In genomic region chr13:40598599-40598998, GRCh38 we compare ENCODE assay signal across 14 cellular contexts.
DNase-seq lines count a peak whose midpoint lies in the region; ATAC-seq and TF ChIP-seq lines count a peak whose summit lies in the region.
"Had no signal": no experiment of that assay in that cellular context is flagged by ENCODE, and none has a peak within 500 bp of the region (broad histone marks: within the 10 kb centered on the region; RNA-seq: fewer than 3 reads in every experiment).

No MANE protein-coding gene starts in this region.

- H3K27ac Mint-ChIP-seq in activated T-helper 2 cell treated with anti-CD3 and anti-CD28 coated beads, Interferon-gamma antibody, Interleukin-2, Interleukin-4, amounts not matched to agents 10 μg/mL and 5 μg/mL and 100 μg/mL, durations not matched to agents 14 hours and 24 hours and 36 hours = peak overlapping the region; percentile 73
- peak overlapping the region; percentile 84 to 95 (median 92) for H3K27ac Mint-ChIP-seq in naive B cell
- H3K27ac Mint-ChIP-seq: dendritic cell treated with granulocyte-macrophage colony-stimulating factor and Interleukin-4, amounts not matched to agents 40 ng/mL and 50 ng/mL, for 4 days; HFFc6 had no signal

- no peaks in the 10 kb centered on the region for H3K9me3 ChIP-seq in DOHH2 (ENCODE audit: control insufficient read depth, insufficient read depth, low read length)

- DNase-seq in A172 (ENCODE audit: low spot score) (peak; percentile 11), naive B cell (no peak), cortex of kidney (lab: John Stamatoyannopoulos, UW) (no peak), Ammon's horn (ENCODE audit: low spot score) (no peak), epidermal melanocyte (ENCODE audit: insufficient read length, low spot score) (no peak), UCSD-AML1 (lab: John Stamatoyannopoulos, UW; ENCODE audit: unreplicated experiment) (no peak)
- DNase-seq in activated T-helper 2 cell treated with anti-CD3 and anti-CD28 coated beads, Interferon-gamma antibody, Interleukin-2, Interleukin-4, amounts not matched to agents 10 μg/mL and 5 μg/mL and 100 μg/mL, durations not matched to agents 14 hours and 24 hours and 36 hours (ENCODE audit: low spot score) = no peak
- DNase-seq: HFFc6, NCI-H1092 treated with DMSO at 0.1 percent for 48 hours, NCI-H226 had no signal

- H3K4me2 ChIP-seq in DOHH2 (ENCODE audit: low read length) = peak overlapping the region; percentile 85
- H3K4me2 ChIP-seq: BLaER1 had no signal

- no peaks in the 10 kb centered on the region for H3K9me3 Mint-ChIP-seq in activated T-helper 2 cell treated with anti-CD3 and anti-CD28 coated beads, Interferon-gamma antibody, Interleukin-2, Interleukin-4, amounts not matched to agents 10 μg/mL and 5 μg/mL and 100 μg/mL, durations not matched to agents 14 hours and 24 hours and 36 hours
- no peaks in the 10 kb centered on the region for H3K9me3 Mint-ChIP-seq in naive B cell
- H3K9me3 Mint-ChIP-seq: dendritic cell treated with granulocyte-macrophage colony-stimulating factor and Interleukin-4, amounts not matched to agents 40 ng/mL and 50 ng/mL, for 4 days; HFFc6 had no signal

- H3F3A ChIP-seq in DOHH2 (ENCODE audit: control insufficient read depth, insufficient read depth) = peaks cover 48% of the 10 kb centered on the region

- peak overlapping the region; percentile 14 for H3K4me3 Mint-ChIP-seq in activated T-helper 2 cell treated with anti-CD3 and anti-CD28 coated beads, Interferon-gamma antibody, Interleukin-2, Interleukin-4, amounts not matched to agents 10 μg/mL and 5 μg/mL and 100 μg/mL, durations not matched to agents 14 hours and 24 hours and 36 hours (ENCODE audit: low read depth)
- peak overlapping the region; percentile 16 to 85 (median 64) for H3K4me3 Mint-ChIP-seq in naive B cell
- H3K4me3 Mint-ChIP-seq: dendritic cell treated with granulocyte-macrophage colony-stimulating factor and Interleukin-4, amounts not matched to agents 40 ng/mL and 50 ng/mL, for 4 days; HFFc6 had no signal

- H3K4me1 Mint-ChIP-seq in activated T-helper 2 cell treated with anti-CD3 and anti-CD28 coated beads, Interferon-gamma antibody, Interleukin-2, Interleukin-4, amounts not matched to agents 10 μg/mL and 5 μg/mL and 100 μg/mL, durations not matched to agents 14 hours and 24 hours and 36 hours (ENCODE audit: low read depth) = peaks cover 66% of the 10 kb centered on the region
- peaks cover 77 to 95% (median 86%) of the 10 kb centered on the region in 3 donors for H3K4me1 Mint-ChIP-seq in naive B cell

- peaks cover 9% of the 10 kb centered on the region for H3K36me3 Mint-ChIP-seq in activated T-helper 2 cell treated with anti-CD3 and anti-CD28 coated beads, Interferon-gamma antibody, Interleukin-2, Interleukin-4, amounts not matched to agents 10 μg/mL and 5 μg/mL and 100 μg/mL, durations not matched to agents 14 hours and 24 hours and 36 hours (ENCODE audit: low read depth)
- peaks cover 0 to 8% of the 10 kb centered on the region in 2 donors for H3K36me3 Mint-ChIP-seq in naive B cell

- no peaks in the 10 kb centered on the region for H3K27me3 ChIP-seq in DOHH2 (ENCODE audit: control insufficient read depth, low read length)
- H3K27me3 ChIP-seq: BLaER1 had no signal

- no peaks in the 10 kb centered on the region for H3K27me3 Mint-ChIP-seq in activated T-helper 2 cell treated with anti-CD3 and anti-CD28 coated beads, Interferon-gamma antibody, Interleukin-2, Interleukin-4, amounts not matched to agents 10 μg/mL and 5 μg/mL and 100 μg/mL, durations not matched to agents 14 hours and 24 hours and 36 hours (ENCODE audit: low read depth)
- no peaks in the 10 kb centered on the region for H3K27me3 Mint-ChIP-seq in naive B cell
- H3K27me3 Mint-ChIP-seq: dendritic cell treated with granulocyte-macrophage colony-stimulating factor and Interleukin-4, amounts not matched to agents 40 ng/mL and 50 ng/mL, for 4 days had no signal

- no peak for ATAC-seq in naive B cell (ENCODE audit: low read depth in 2 of 2)
- ATAC-seq: Panc1 had no signal

- peaks cover 100% of the 10 kb centered on the region for H3K4me1 ChIP-seq in DOHH2 (ENCODE audit: control insufficient read depth, low read length)

- TF ChIP-seq CTCF in DOHH2 (IDR thresholded peaks at IDR 0.05; ENCODE audit: low read depth, low read length, poor library complexity, severe bottlenecking) = no peak

- intact Hi-C loops in activated T-helper 2 cell treated with anti-CD3 and anti-CD28 coated beads, Interferon-gamma antibody, Interleukin-2, Interleukin-4, amounts not matched to agents 10 μg/mL and 5 μg/mL and 100 μg/mL, durations not matched to agents 14 hours and 24 hours and 36 hours (cut with micrococcal nuclease) = loop anchor here (2.0 to 5.0 kb wide), 3 partner anchors 14 to 81 kb away; no protein-coding TSS in a partner anchor

- H3K27ac ChIP-seq in DOHH2 (ENCODE audit: low read depth, low read length) = peak overlapping the region; percentile 99
- H3K27ac ChIP-seq: BLaER1 had no signal

- H3K79me2 ChIP-seq in DOHH2 (ENCODE audit: control insufficient read depth, low read length) = peaks cover 100% of the 10 kb centered on the region

- peaks cover 37% of the 10 kb centered on the region for H3K36me3 ChIP-seq in DOHH2 (ENCODE audit: control insufficient read depth, low read length)

- peak overlapping the region; percentile 69 for H3K4me3 ChIP-seq in DOHH2 (ENCODE audit: low read length)
- H3K4me3 ChIP-seq: BLaER1 had no signal

- H4K20me1 ChIP-seq in DOHH2 (ENCODE audit: control insufficient read depth, insufficient read depth, low read depth, low read length) = peaks cover 4% of the 10 kb centered on the region

- H3K9me2 ChIP-seq in DOHH2 (replicated peaks; ENCODE audit: control insufficient read depth, low read length) = no peaks in the 10 kb centered on the region
